ENCODE assay signal across 21 cellular contexts in the genomic region with DNA sequence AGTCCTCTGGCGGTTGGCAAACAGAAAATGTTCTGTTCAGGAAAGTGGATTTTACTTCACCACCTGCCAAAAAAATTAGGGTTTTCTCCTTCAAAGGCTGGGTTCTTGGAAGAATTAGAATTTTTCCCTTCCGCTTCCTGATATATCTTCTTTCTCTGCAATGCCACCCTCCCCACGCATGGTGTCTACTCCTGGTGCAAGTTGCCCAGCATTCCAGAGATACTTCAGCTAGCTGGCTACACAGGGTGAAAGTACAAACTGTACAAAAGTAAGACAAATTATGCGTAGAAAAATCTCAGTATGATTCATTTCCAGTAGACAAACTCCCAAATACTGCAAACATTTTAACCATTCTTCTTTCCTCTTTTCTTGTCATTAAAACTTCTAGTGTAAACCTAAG.
"Had no signal": no experiment of that assay in that cellular context is flagged by ENCODE, and none has a peak within 500 bp of the region (broad histone marks: within the 10 kb centered on the region; RNA-seq: fewer than 3 reads in every experiment).

No MANE protein-coding gene starts in this region.

- H3K4me1 Mint-ChIP-seq: memory B cell, naive B cell, nephron had no signal

- H3K27me3 Mint-ChIP-seq: dendritic cell treated with granulocyte-macrophage colony-stimulating factor and Interleukin-4, amounts not matched to agents 40 ng/mL and 50 ng/mL, for 4 days; effector memory CD8-positive, alpha-beta T cell; memory B cell; naive B cell had no signal

- ATAC-seq: effector memory CD8-positive, alpha-beta T cell; foreskin keratinocyte; psoas muscle had no signal

- H3K9me3 Mint-ChIP-seq: dendritic cell treated with granulocyte-macrophage colony-stimulating factor and Interleukin-4, amounts not matched to agents 40 ng/mL and 50 ng/mL, for 4 days; type B pancreatic cell had no signal

- H3K27me3 ChIP-seq: foreskin keratinocyte, right atrium auricular region, sigmoid colon, suprapubic skin, thyroid gland had no signal

- H3K4me2 ChIP-seq: smooth muscle cell had no signal

- H3K4me3 ChIP-seq: psoas muscle, right atrium auricular region, sigmoid colon, smooth muscle cell, suprapubic skin, thyroid gland had no signal

- DNase-seq: cerebellar nuclear complex; effector memory CD8-positive, alpha-beta T cell; head of caudate nucleus; hippocampal formation; naive B cell; occipital lobe; psoas muscle; sigmoid colon; stimulated activated CD4-positive, alpha-beta T cell treated with anti-CD3 and anti-CD28 coated beads, Interleukin-2, amount 100 ng/mL, for 48 hours; stimulated activated naive CD4-positive, alpha-beta T cell treated with Interleukin-2 at 50 U/mL for 16 hours; thyroid gland had no signal

- H3K4me3 Mint-ChIP-seq: dendritic cell treated with granulocyte-macrophage colony-stimulating factor and Interleukin-4, amounts not matched to agents 40 ng/mL and 50 ng/mL, for 4 days; effector memory CD8-positive, alpha-beta T cell; memory B cell; mesothelial cell of epicardium; naive B cell; nephron; type B pancreatic cell had no signal

- H3K36me3 ChIP-seq: right atrium auricular region, sigmoid colon, suprapubic skin, thyroid gland had no signal

- H3K27ac ChIP-seq: epithelial cell of prostate, foreskin keratinocyte, psoas muscle, right atrium auricular region, suprapubic skin, thyroid gland had no signal

- H3K36me3 Mint-ChIP-seq: memory B cell, mesothelial cell of epicardium, naive B cell, type B pancreatic cell had no signal

- H3K27ac Mint-ChIP-seq: dendritic cell treated with granulocyte-macrophage colony-stimulating factor and Interleukin-4, amounts not matched to agents 40 ng/mL and 50 ng/mL, for 4 days; effector memory CD8-positive, alpha-beta T cell; memory B cell; mesothelial cell of epicardium; naive B cell; nephron; type B pancreatic cell had no signal

- H3K4me1 ChIP-seq: foreskin keratinocyte, psoas muscle, right atrium auricular region, suprapubic skin, thyroid gland had no signal

- H3K9me3 ChIP-seq: suprapubic skin, thyroid gland had no signal
